ENCODE assay signal across 8 cellular contexts in the genomic region with DNA sequence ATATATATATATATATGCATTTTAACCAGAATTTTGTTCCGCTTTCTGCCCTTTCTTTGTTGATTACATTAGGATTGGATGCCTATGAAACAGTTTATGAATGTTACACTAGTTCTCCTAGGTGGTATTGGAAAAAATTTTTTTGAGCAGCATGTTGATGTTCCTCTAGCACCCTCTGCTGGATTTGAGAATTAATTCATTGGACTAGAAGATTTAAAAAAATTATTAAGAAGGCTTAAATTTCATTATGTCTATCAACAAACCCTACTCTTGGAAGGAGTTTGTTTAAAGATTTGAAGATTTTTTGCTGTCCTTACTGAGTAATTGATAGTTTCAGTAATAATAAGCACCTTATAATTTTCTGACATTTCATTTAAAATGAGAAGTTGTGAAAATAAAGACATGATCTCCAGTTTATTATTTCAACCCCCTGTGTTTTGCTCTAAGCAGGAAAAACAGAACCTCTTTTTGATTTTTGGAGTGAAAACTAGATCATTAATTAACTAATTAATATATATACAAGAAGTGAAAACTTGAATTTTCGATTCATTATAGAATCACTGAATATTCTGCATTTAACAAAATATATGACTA.
A peak's percentile ranks its signal among the peaks of the same experiment; 100 is the strongest.
DNase-seq lines count a peak whose midpoint lies in the region; ATAC-seq, FAIRE-seq and TF ChIP-seq lines count a peak whose summit lies in the region.

No MANE protein-coding gene starts in this region.

- H3K4me3 ChIP-seq in OCI-LY3 (ENCODE audit: low read length) = no peak overlapping the region
- H3K4me3 ChIP-seq in epithelial cell of esophagus (ENCODE audit: low read length) = no peak overlapping the region
- H3K4me3 ChIP-seq in parathyroid adenoma (ENCODE audit: low read depth, low read length) = no peak overlapping the region
- no peak overlapping the region for H3K4me3 ChIP-seq in upper lobe of left lung

- no peaks in the 10 kb centered on the region for H3K9me3 ChIP-seq in OCI-LY3 (ENCODE audit: insufficient read depth, low read length)
- H3K9me3 ChIP-seq in parathyroid adenoma (ENCODE audit: control insufficient read depth, low read length) = no peaks in the 10 kb centered on the region
- H3K9me3 ChIP-seq in upper lobe of left lung = no peaks in the 10 kb centered on the region

- H4K20me1 ChIP-seq in OCI-LY3 (ENCODE audit: insufficient read depth, low read length) = no peaks in the 10 kb centered on the region

- DNase-seq in DMS153 (lab: John Stamatoyannopoulos, UW) (peak; percentile 7), HTR-8/SVneo (ENCODE audit: insufficient read length, low spot score) (peak; percentile 7), epithelial cell of esophagus (ENCODE audit: low read depth) (peak; percentile 57), upper lobe of left lung (no peak), caudate nucleus (lab: John Stamatoyannopoulos, UW) (no peak)

- H2AFZ ChIP-seq in OCI-LY3 (ENCODE audit: low read depth, low read length) = no peak overlapping the region
- no peak overlapping the region for H2AFZ ChIP-seq in parathyroid adenoma

- H3K36me3 ChIP-seq in OCI-LY3 (replicated peaks; ENCODE audit: low read depth, low read length) (no peaks in the 10 kb centered on the region), parathyroid adenoma (ENCODE audit: control insufficient read depth, insufficient read depth, low read length) (no peaks in the 10 kb centered on the region), upper lobe of left lung (no peaks in the 10 kb centered on the region)

- H3K4me2 ChIP-seq in OCI-LY3 (ENCODE audit: low read length) (no peak overlapping the region), parathyroid adenoma (ENCODE audit: low read length) (no peak overlapping the region)

- H3K27ac ChIP-seq in OCI-LY3 (ENCODE audit: low read length) (no peak overlapping the region), parathyroid adenoma (no peak overlapping the region), upper lobe of left lung (no peak overlapping the region), caudate nucleus (ENCODE audit: low read depth, low read length) (no peak overlapping the region)

- H3K4me1 ChIP-seq in OCI-LY3 (ENCODE audit: low read length) (no peaks in the 10 kb centered on the region), parathyroid adenoma (no peaks in the 10 kb centered on the region), upper lobe of left lung (no peaks in the 10 kb centered on the region)

- H3K9ac ChIP-seq in OCI-LY3 (ENCODE audit: low read length) (no peak overlapping the region), parathyroid adenoma (no peak overlapping the region)

- WGBS in upper lobe of left lung, 2 donors = 66 to 92% methylated on average over 2 of the region's 2 CpGs

- H3K79me2 ChIP-seq in OCI-LY3 (ENCODE audit: low read length) = no peaks in the 10 kb centered on the region
- no peaks in the 10 kb centered on the region for H3K79me2 ChIP-seq in parathyroid adenoma

- no peak for FAIRE-seq in HTR-8/SVneo (lab: Jason Lieb, UNC)

- TF ChIP-seq POLR2A in upper lobe of left lung (IDR thresholded peaks at IDR 0.05) = no peak

- TF ChIP-seq CTCF in OCI-LY3 (IDR thresholded peaks at IDR 0.05; ENCODE audit: low read depth, low read length) (peak; percentile 60), epithelial cell of esophagus (IDR thresholded peaks at IDR 0.05; ENCODE audit: insufficient read depth, low read depth, low read length, missing control alignments) (peak; percentile 50), parathyroid adenoma (IDR thresholded peaks at IDR 0.05) (peak; percentile 20), upper lobe of left lung (IDR thresholded peaks at IDR 0.05) (peak in 1 of 6 experiments; percentile 34)

- ATAC-seq in upper lobe of left lung (ENCODE audit: low FRiP score in 2 of 2) (no peak), GM21717 (IDR thresholded peaks at IDR 0.05; ENCODE audit: unreplicated experiment) (no peak)

- no peaks in the 10 kb centered on the region for H3K27me3 ChIP-seq in OCI-LY3 (ENCODE audit: low read depth, low read length)
- H3K27me3 ChIP-seq in parathyroid adenoma (ENCODE audit: control insufficient read depth, insufficient read depth, low read length) = no peaks in the 10 kb centered on the region
- H3K27me3 ChIP-seq in upper lobe of left lung = no peaks in the 10 kb centered on the region

- TF ChIP-seq EP300 in upper lobe of left lung (IDR thresholded peaks at IDR 0.05) = no peak

Comparison
In these comparisons a context has a peak if more than half of its experiments do, and no peak if none do; other contexts are left out.
1. DNase-seq: peak in DMS153 (single experiment), HTR-8/SVneo (single experiment) and epithelial cell of esophagus (single experiment); none in upper lobe of left lung (0 of 2) and caudate nucleus (0 of 61).